ENCODE assay signal across 8 cellular contexts in genomic region chr4:17385403-17385802, GRCh38.
DNase-seq lines count a peak whose midpoint lies in the region; ATAC-seq lines count a peak whose summit lies in the region.

No MANE protein-coding gene starts in this region.

- H3K4me1 Mint-ChIP-seq in activated T-cell treated with anti-CD3 and anti-CD28 coated beads, Interleukin-2, amount 50 U/mL, for 72 hours (ENCODE audit: low read depth): peaks cover 19% of the 10 kb centered on the region

- H3K27ac Mint-ChIP-seq in activated T-cell treated with anti-CD3 and anti-CD28 coated beads, Interleukin-2, amount 50 U/mL, for 72 hours: peak overlapping the region; percentile 69

- no peaks in the 10 kb centered on the region for H3K27me3 Mint-ChIP-seq in activated T-cell treated with anti-CD3 and anti-CD28 coated beads, Interleukin-2, amount 50 U/mL, for 72 hours (ENCODE audit: low read depth)

- peak; percentile 4 to 8 for DNase-seq in activated T-cell treated with anti-CD3 and anti-CD28 coated beads, Interleukin-2, amount 50 U/mL, for 72 hours
- no peak for DNase-seq in activated T-cell treated with anti-CD3 and anti-CD28 coated beads, Interleukin-2, amount 50 U/mL, for 48 hours
- DNase-seq in RKO (ENCODE audit: low spot score) (peak; percentile 9), foreskin melanocyte (peak; percentile 14), amniotic stem cell (lab: John Stamatoyannopoulos, UW) (no peak)

- peak overlapping the region; percentile 7 to 70 for H3K4me3 Mint-ChIP-seq in activated T-cell treated with anti-CD3 and anti-CD28 coated beads, Interleukin-2, amount 50 U/mL, for 72 hours

- peak; percentile 52 to 59 for ATAC-seq in activated T-cell treated with anti-CD3 and anti-CD28 coated beads, Interleukin-2, amount 50 U/mL, for 72 hours (replicated peaks in 1 of 2)
- ATAC-seq in HG02571 (IDR thresholded peaks at IDR 0.05; ENCODE audit: unreplicated experiment) (peak; percentile 61), HG02840 (IDR thresholded peaks at IDR 0.05; ENCODE audit: low FRiP score, unreplicated experiment) (no peak), HG03139 (IDR thresholded peaks at IDR 0.05; ENCODE audit: unreplicated experiment) (no peak)

- peaks cover 5 to 10% of the 10 kb centered on the region in 2 donors for H3K9me3 Mint-ChIP-seq in activated T-cell treated with anti-CD3 and anti-CD28 coated beads, Interleukin-2, amount 50 U/mL, for 72 hours

- no peaks in the 10 kb centered on the region for H3K36me3 Mint-ChIP-seq in activated T-cell treated with anti-CD3 and anti-CD28 coated beads, Interleukin-2, amount 50 U/mL, for 72 hours (ENCODE audit: insufficient read depth in 2 of 2)

Comparison
In these comparisons a context has a peak if more than half of its experiments do, and no peak if none do; other contexts are left out.
1. DNase-seq: peak in activated T-cell treated with anti-CD3 and anti-CD28 coated beads, Interleukin-2, amount 50 U/mL, for 72 hours (2 of 2), RKO (single experiment) and foreskin melanocyte (single experiment); none in activated T-cell treated with anti-CD3 and anti-CD28 coated beads, Interleukin-2, amount 50 U/mL, for 48 hours (0 of 2) and amniotic stem cell (single experiment).
2. ATAC-seq: peak in activated T-cell treated with anti-CD3 and anti-CD28 coated beads, Interleukin-2, amount 50 U/mL, for 72 hours (2 of 2) and HG02571 (single experiment); none in HG02840 (single experiment) and HG03139 (single experiment).